ENCODE assay signal across 8 cellular contexts in the genomic region with DNA sequence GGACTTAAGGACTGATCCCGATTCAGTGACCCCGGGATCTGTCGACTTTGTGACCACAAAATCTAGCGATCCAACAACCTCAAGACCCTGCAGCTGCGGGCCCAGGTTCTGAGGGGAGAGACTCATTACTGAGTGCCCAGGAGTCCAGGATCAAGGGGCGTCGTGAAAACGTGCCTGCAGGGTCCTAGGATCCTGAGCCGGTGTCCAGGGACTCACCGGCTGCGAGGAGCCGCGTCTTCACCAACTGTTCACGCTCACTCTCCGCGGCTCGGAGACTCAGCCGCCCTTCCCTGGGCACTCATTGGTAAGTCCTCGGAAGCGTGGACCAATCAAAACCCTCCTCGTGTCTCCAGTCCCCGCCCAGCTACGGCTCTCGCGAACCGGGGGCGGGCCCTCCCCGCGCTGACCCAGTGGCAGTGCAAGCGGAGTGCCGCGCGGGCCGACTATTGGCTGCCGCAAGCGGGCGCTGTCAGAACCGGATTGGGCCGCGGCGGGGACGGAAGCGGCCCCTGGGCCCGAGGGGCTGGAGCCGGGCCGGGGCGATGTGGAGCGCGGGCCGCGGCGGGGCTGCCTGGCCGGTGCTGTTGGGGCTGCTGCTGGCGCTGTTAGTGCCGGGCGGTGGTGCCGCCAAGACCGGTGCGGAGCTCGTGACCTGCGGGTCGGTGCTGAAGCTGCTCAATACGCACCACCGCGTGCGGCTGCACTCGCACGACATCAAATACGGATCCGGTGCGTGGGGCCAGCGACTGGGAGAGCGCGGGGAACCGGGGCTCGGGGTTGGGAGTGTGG. TPM values are rescaled to one million over a fixed set of nuclear protein-coding genes. Genes with fewer than 3 reads are reported as not detected.
A peak's percentile ranks its signal among the peaks of the same experiment; 100 is the strongest.
DNase-seq lines count a peak whose midpoint lies in the region; ATAC-seq and TF ChIP-seq lines count a peak whose summit lies in the region.

A gene with protein sequence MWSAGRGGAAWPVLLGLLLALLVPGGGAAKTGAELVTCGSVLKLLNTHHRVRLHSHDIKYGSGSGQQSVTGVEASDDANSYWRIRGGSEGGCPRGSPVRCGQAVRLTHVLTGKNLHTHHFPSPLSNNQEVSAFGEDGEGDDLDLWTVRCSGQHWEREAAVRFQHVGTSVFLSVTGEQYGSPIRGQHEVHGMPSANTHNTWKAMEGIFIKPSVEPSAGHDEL (plus strand): TSS at position 508 of the 789 bp plus-strand sequence. CDS start 35 bp downstream, at position 543.

- WGBS in mesenchymal stem cell = under 1% methylated on average over 74 of the region's 76 CpGs

- H3K27ac ChIP-seq in HUES6 (ENCODE audit: low read depth, low read length) (peak within 1 kb of the TSS; percentile 9; the same call in 1 of the 2 replicates), mesenchymal stem cell (ENCODE audit: low read length, poor library complexity, severe bottlenecking) (peak within 1 kb of the TSS; percentile 24)

- H3K9me3 ChIP-seq in HUES6 (ENCODE audit: control insufficient read depth, insufficient read depth, low read depth, low read length) (no peaks in the 10 kb centered on the region), NT2/D1 (ENCODE audit: insufficient read depth, low read length) (no peaks in the 10 kb centered on the region), endocrine pancreas (ENCODE audit: control insufficient read depth, low read length) (no peaks in the 10 kb centered on the region), mesenchymal stem cell (ENCODE audit: control insufficient read depth, low read length) (no peaks in the 10 kb centered on the region)

- H4K91ac ChIP-seq in mesenchymal stem cell (ENCODE audit: low read length) = peak within 1 kb of the TSS; percentile 95

- no peak within 1 kb of the TSS for H2AK5ac ChIP-seq in mesenchymal stem cell (ENCODE audit: low read length, severe bottlenecking)

- no peak for TF ChIP-seq CTCF in Calu3 (IDR thresholded peaks at IDR 0.05; ENCODE audit: unreplicated experiment)

- peak within 1 kb of the TSS; percentile 94 for H3K4me3 Mint-ChIP-seq in Calu3 (ENCODE audit: low read depth, unreplicated experiment)

- DNase-seq in Calu3 = peak; percentile 99
- peak; percentile 91 for DNase-seq in NT2/D1 (ENCODE audit: low read depth, low spot score)
- peak; percentile 88 to 98 (median 93) for DNase-seq in activated CD8-positive, alpha-beta memory T cell treated with anti-CD3 and anti-CD28 coated beads for 48 hours (ENCODE audit: low read depth in 2 of 3, low spot score in 2 of 3)
- DNase-seq in mesenchymal stem cell = peak; percentile 99
- DNase-seq in stimulated activated CD8-positive, alpha-beta memory T cell treated with anti-CD3 and anti-CD28 coated beads, Interleukin-12 subunit alpha, Interleukin-12 subunit beta, amount 100 ng/mL, for 24 hours (ENCODE audit: extremely low read depth) = peak; percentile 97

- H3K9me3 Mint-ChIP-seq in Calu3 (ENCODE audit: low read depth, unreplicated experiment) = no peaks in the 10 kb centered on the region

- H2AFZ ChIP-seq in mesenchymal stem cell (ENCODE audit: low read depth, low read length) = peak within 1 kb of the TSS; percentile 100

- H3K36me3 ChIP-seq in HUES6 (ENCODE audit: control insufficient read depth, insufficient read depth, low read length) (peaks cover 14% of the 10 kb centered on the region), NT2/D1 (ENCODE audit: insufficient read depth, insufficient read length, low read length) (peaks cover 17% of the 10 kb centered on the region), endocrine pancreas (ENCODE audit: control insufficient read depth, insufficient read depth, low read length) (no peaks in the 10 kb centered on the region), mesenchymal stem cell (ENCODE audit: control insufficient read depth in 1 of 2, insufficient read depth in 2 of 2, low read depth in 1 of 2, low read length in 2 of 2) (peaks cover 0 to 18% of the 10 kb centered on the region in 2 experiments)

- BruUV-seq in Calu3 (replicated peaks; lab: Mats Ljungman, UMichigan) = no TSS peak

- peak within 1 kb of the TSS; percentile 74 for H2BK15ac ChIP-seq in mesenchymal stem cell (ENCODE audit: low read depth, poor library complexity, severe bottlenecking)

- H2BK120ac ChIP-seq in mesenchymal stem cell (ENCODE audit: low read depth, low read length) = no peak within 1 kb of the TSS

- ATAC-seq in GM21423 (IDR thresholded peaks at IDR 0.05; ENCODE audit: unreplicated experiment) = peak; percentile 92

- H3K23ac ChIP-seq in mesenchymal stem cell (ENCODE audit: low read length in 2 of 2) = peak within 1 kb of the TSS in 1 of 2 experiments; percentile 83

- H3K4me2 ChIP-seq in mesenchymal stem cell (ENCODE audit: low read length, poor library complexity, severe bottlenecking) = peak within 1 kb of the TSS; percentile 99

- H3K14ac ChIP-seq in mesenchymal stem cell (ENCODE audit: low read length in 2 of 2) = peak within 1 kb of the TSS in 1 of 2 experiments; percentile 98

- no peaks in the 10 kb centered on the region for H3K27me3 Mint-ChIP-seq in Calu3 (ENCODE audit: unreplicated experiment)

- H3K36me3 Mint-ChIP-seq in Calu3 (ENCODE audit: insufficient read depth, unreplicated experiment) = peaks cover 64% of the 10 kb centered on the region

- CTCF ChIA-PET in Calu3 (lab: Charles Lee) = interaction anchor here (0.6 to 3.0 kb wide), 8 partner anchors 10 to 756 kb away, joined by 3 to 42 read pairs (median 4); partner anchors contain the start of gene YDJC

- H3K4me1 ChIP-seq in HUES6 (ENCODE audit: control insufficient read depth, insufficient read depth, low read length) (peaks cover 7% of the 10 kb centered on the region; the same call in 1 of the 2 replicates), NT2/D1 (ENCODE audit: insufficient read depth, insufficient read length) (peaks cover 12% of the 10 kb centered on the region), endocrine pancreas (ENCODE audit: control insufficient read depth, insufficient read depth, low read length) (peaks cover 4% of the 10 kb centered on the region), mesenchymal stem cell (ENCODE audit: control insufficient read depth, insufficient read depth, low read depth, low read length) (peaks cover 17% of the 10 kb centered on the region)

- intact Hi-C loops in Calu3 (cut with micrococcal nuclease; ENCODE audit: unreplicated experiment) = no loop called here

- H2BK5ac ChIP-seq in mesenchymal stem cell (ENCODE audit: low read depth, low read length, poor library complexity, severe bottlenecking) = no peak within 1 kb of the TSS

- peak within 1 kb of the TSS; percentile 96 for H3K4me3 ChIP-seq in HUES6 (ENCODE audit: low read depth, low read length)
- peak within 1 kb of the TSS; percentile 84 for H3K4me3 ChIP-seq in NT2/D1 (ENCODE audit: insufficient read length, low read depth)
- H3K4me3 ChIP-seq in endocrine pancreas (ENCODE audit: control insufficient read depth, insufficient read depth, low read length) = peak within 1 kb of the TSS; percentile 65
- H3K4me3 ChIP-seq in mesenchymal stem cell (ENCODE audit: insufficient read depth in 1 of 2, low read depth in 1 of 2, low read length in 2 of 2) = peak within 1 kb of the TSS; percentile 88 to 95

- H2BK12ac ChIP-seq in mesenchymal stem cell (ENCODE audit: low read length in 2 of 2) = peak within 1 kb of the TSS in 1 of 2 experiments; percentile 77

- H3K4me1 Mint-ChIP-seq in Calu3 (ENCODE audit: low read depth, unreplicated experiment) = peaks cover 34% of the 10 kb centered on the region

- H3K27me3 ChIP-seq in HUES6 (ENCODE audit: control insufficient read depth, insufficient read depth, low read length) = peaks cover 4% of the 10 kb centered on the region; the same call in 1 of the 2 replicates
- no peaks in the 10 kb centered on the region for H3K27me3 ChIP-seq in NT2/D1 (ENCODE audit: insufficient read depth, insufficient read length)
- no peaks in the 10 kb centered on the region for H3K27me3 ChIP-seq in endocrine pancreas (ENCODE audit: control insufficient read depth, insufficient read depth, low read length)
- no peaks in the 10 kb centered on the region for H3K27me3 ChIP-seq in mesenchymal stem cell (ENCODE audit: control insufficient read depth in 1 of 2, insufficient read depth in 1 of 2, low read length in 2 of 2)

- H4K8ac ChIP-seq in mesenchymal stem cell (ENCODE audit: low read length) = peak within 1 kb of the TSS; percentile 92

- H3K79me1 ChIP-seq in mesenchymal stem cell (replicated peaks; ENCODE audit: low read length, poor library complexity, severe bottlenecking) = peaks cover 17% of the 10 kb centered on the region

- H3K18ac ChIP-seq in mesenchymal stem cell (ENCODE audit: low read depth in 1 of 2, low read length in 2 of 2) = peak within 1 kb of the TSS; percentile 93 to 97

- H3K9ac ChIP-seq in HUES6 (ENCODE audit: low read length) (peak within 1 kb of the TSS; percentile 90), NT2/D1 (ENCODE audit: insufficient read length, low read depth) (peak within 1 kb of the TSS; percentile 85), endocrine pancreas (ENCODE audit: control insufficient read depth, insufficient read depth, low read length) (peak within 1 kb of the TSS; percentile 79), mesenchymal stem cell (ENCODE audit: low read length) (peak within 1 kb of the TSS; percentile 85)

- peak within 1 kb of the TSS; percentile 98 for H3K27ac Mint-ChIP-seq in Calu3 (ENCODE audit: unreplicated experiment)

- H3K4ac ChIP-seq in mesenchymal stem cell (ENCODE audit: low read depth in 1 of 2, low read length in 2 of 2) = peak within 1 kb of the TSS in 1 of 2 experiments; percentile 37

RNA-seq across cellular contexts. Expression of the gene that starts here (rescaled TPM):
- total RNA-seq in Calu3 (2022) = 87.0 and 88.2 TPM in 2 replicates
- polyA plus RNA-seq in mesenchymal stem cell (2013, experiment 1 of 2) = 27.4 TPM
- polyA plus RNA-seq in mesenchymal stem cell (2013, experiment 2 of 2) = 27.8 TPM

Comparison
In these comparisons a context has a peak if more than half of its experiments do, and no peak if none do; other contexts are left out.
1. Peak in every context shown above with its lines: DNase-seq, ATAC-seq, H3K4me3 ChIP-seq and H3K27ac ChIP-seq.